In the genomic region with DNA sequence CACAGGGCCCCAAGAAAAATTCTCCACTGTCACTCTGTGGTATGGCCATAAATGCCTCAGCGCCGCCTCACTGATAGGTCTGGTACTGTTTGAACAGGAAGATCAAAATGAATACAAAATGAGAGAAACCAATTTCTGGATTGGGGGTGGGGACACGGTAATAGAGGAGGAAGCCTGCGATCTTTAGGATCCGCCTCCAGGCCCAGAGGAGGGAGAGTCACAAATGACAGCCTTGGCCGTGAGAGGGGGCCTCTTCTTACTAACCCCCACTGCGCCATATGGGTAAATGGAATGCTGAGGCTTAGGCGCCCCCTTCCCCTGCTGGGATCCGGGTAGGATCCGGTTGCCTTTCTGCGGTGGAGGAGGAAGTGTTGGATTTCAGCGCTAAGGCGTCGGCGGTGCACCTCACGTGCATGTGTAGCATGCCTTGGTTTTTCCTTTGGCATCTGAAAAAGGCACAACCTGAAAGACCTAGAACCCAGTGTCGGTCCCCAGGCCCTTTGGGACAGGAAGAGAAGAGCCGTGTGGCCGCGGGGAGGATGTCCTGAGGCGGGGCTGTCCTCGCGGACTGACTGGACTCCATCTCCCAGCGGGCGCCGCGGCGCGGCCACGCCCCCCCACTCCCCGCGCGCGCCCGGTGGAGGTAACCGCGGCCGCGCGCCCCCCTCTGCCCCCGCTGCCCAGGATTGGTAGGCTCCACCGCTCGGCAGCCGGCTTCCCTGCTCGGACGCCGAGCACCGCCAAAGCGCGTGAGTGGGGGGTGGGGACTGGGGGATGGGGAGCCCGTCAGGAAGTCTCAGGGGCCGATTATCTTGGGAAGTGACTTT, we compare ENCODE assay signal across 1 cellular context.
TF ChIP-seq lines count a peak whose summit lies in the region.

No MANE protein-coding gene starts in this region.

TF ChIP-seq in HepG2, 621 proteins besides CTCF, POLR2A, EP300 and RAD21 (continued from another document and continues in another):
- TF ChIP-seq MAX (IDR thresholded peaks at IDR 0.05) (peak; percentile 64), ATF1 (CRISPR knock-in tag; IDR thresholded peaks at IDR 0.05) (no peak), NFE2L2 (IDR thresholded peaks at IDR 0.05; ENCODE audit: low read length) (no peak), ZNF605 (CRISPR knock-in tag; IDR thresholded peaks at IDR 0.05) (peak; percentile 45; the same call in 1 of the 2 replicates), ZFP41 (CRISPR knock-in tag; IDR thresholded peaks at IDR 0.05; ENCODE audit: borderline replicate concordance) (no peak), FOXP4 (CRISPR knock-in tag; IDR thresholded peaks at IDR 0.05) (0 out of 2 replicates have a peak, but pooled peaks have one; percentile 16), MXD4 (CRISPR knock-in tag; IDR thresholded peaks at IDR 0.05) (no peak; the same call in 1 of the 2 replicates), ZNF746 (CRISPR knock-in tag; IDR thresholded peaks at IDR 0.05) (no peak), ARID5B (CRISPR knock-in tag; IDR thresholded peaks at IDR 0.05) (peak; percentile 13), ZFP82 (CRISPR knock-in tag; IDR thresholded peaks at IDR 0.05; ENCODE audit: borderline replicate concordance) (no peak), SSRP1 (CRISPR knock-in tag; IDR thresholded peaks at IDR 0.05) (0 out of 2 replicates have a peak, but pooled peaks have one; percentile 37), SIN3A (IDR thresholded peaks at IDR 0.05; ENCODE audit: borderline replicate concordance, low read depth, low read length) (no peak; the same call in 1 of the 2 replicates), KDM4B (CRISPR knock-in tag; IDR thresholded peaks at IDR 0.05) (no peak), PITX1 (CRISPR knock-in tag; IDR thresholded peaks at IDR 0.05) (peak; percentile 33; the same call in 1 of the 2 replicates), ZNF569 (CRISPR knock-in tag; IDR thresholded peaks at IDR 0.05; ENCODE audit: borderline replicate concordance) (no peak), JUN (CRISPR knock-in tag; IDR thresholded peaks at IDR 0.05) (no peak), ZNF777 (CRISPR knock-in tag; IDR thresholded peaks at IDR 0.05) (no peak), HMG20B (CRISPR knock-in tag; conservative IDR thresholded peaks at IDR 0.05) (no peak), NFKB2 (CRISPR knock-in tag; IDR thresholded peaks at IDR 0.05; ENCODE audit: borderline replicate concordance) (no peak; the same call in 1 of the 2 replicates), GZF1 (CRISPR knock-in tag; IDR thresholded peaks at IDR 0.05) (no peak), CENPT (CRISPR knock-in tag; IDR thresholded peaks at IDR 0.05; ENCODE audit: low read depth) (no peak), JARID2 (CRISPR knock-in tag; IDR thresholded peaks at IDR 0.05; ENCODE audit: insufficient replicate concordance) (peak; percentile 36), NFYC (CRISPR knock-in tag; IDR thresholded peaks at IDR 0.05) (no peak), GATAD2A (CRISPR knock-in tag; IDR thresholded peaks at IDR 0.05) (peak; percentile 56), ZNF10 (CRISPR knock-in tag; IDR thresholded peaks at IDR 0.05; ENCODE audit: borderline replicate concordance, low read depth) (no peak), ZBTB49 (CRISPR knock-in tag; IDR thresholded peaks at IDR 0.05; ENCODE audit: borderline replicate concordance) (no peak), DRAP1 (CRISPR knock-in tag; IDR thresholded peaks at IDR 0.05) (peak; percentile 84), ZNF644 (CRISPR knock-in tag; IDR thresholded peaks at IDR 0.05; ENCODE audit: low read depth) (no peak), HOXA9 (CRISPR knock-in tag; IDR thresholded peaks at IDR 0.05; ENCODE audit: borderline replicate concordance) (no peak), RXRA (CRISPR knock-in tag; IDR thresholded peaks at IDR 0.05) (no peak), SMC3 (IDR thresholded peaks at IDR 0.05; ENCODE audit: low read length) (no peak), AHR (CRISPR knock-in tag; IDR thresholded peaks at IDR 0.05) (no peak; the same call in 1 of the 2 replicates), ZNF614 (CRISPR knock-in tag; IDR thresholded peaks at IDR 0.05; ENCODE audit: borderline replicate concordance) (no peak), ISL2 (CRISPR knock-in tag; IDR thresholded peaks at IDR 0.05) (no peak), ZNF850 (CRISPR knock-in tag; conservative IDR thresholded peaks at IDR 0.05) (no peak), ZNF577 (CRISPR knock-in tag; IDR thresholded peaks at IDR 0.05; ENCODE audit: borderline replicate concordance, low read depth) (no peak), HNF4A (CRISPR knock-in tag; IDR thresholded peaks at IDR 0.05) (no peak)
- TF ChIP-seq, protein P1, sequence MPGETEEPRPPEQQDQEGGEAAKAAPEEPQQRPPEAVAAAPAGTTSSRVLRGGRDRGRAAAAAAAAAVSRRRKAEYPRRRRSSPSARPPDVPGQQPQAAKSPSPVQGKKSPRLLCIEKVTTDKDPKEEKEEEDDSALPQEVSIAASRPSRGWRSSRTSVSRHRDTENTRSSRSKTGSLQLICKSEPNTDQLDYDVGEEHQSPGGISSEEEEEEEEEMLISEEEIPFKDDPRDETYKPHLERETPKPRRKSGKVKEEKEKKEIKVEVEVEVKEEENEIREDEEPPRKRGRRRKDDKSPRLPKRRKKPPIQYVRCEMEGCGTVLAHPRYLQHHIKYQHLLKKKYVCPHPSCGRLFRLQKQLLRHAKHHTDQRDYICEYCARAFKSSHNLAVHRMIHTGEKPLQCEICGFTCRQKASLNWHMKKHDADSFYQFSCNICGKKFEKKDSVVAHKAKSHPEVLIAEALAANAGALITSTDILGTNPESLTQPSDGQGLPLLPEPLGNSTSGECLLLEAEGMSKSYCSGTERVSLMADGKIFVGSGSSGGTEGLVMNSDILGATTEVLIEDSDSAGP (CRISPR knock-in tag; IDR thresholded peaks at IDR 0.05; ENCODE audit: borderline replicate concordance) = peak; percentile 71
- TF ChIP-seq, protein P2, sequence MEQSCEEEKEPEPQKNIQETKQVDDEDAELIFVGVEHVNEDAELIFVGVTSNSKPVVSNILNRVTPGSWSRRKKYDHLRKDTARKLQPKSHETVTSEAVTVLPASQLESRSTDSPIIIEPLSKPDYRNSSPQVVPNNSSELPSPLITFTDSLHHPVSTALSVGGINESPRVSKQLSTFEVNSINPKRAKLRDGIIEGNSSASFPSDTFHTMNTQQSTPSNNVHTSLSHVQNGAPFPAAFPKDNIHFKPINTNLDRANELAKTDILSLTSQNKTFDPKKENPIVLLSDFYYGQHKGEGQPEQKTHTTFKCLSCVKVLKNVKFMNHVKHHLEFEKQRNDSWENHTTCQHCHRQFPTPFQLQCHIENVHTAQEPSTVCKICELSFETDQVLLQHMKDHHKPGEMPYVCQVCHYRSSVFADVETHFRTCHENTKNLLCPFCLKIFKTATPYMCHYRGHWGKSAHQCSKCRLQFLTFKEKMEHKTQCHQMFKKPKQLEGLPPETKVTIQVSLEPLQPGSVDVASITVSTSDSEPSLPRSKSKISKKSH (CRISPR knock-in tag; IDR thresholded peaks at IDR 0.05; ENCODE audit: borderline replicate concordance) = peak; percentile 83; the same call in 1 of the 2 replicates
- TF ChIP-seq, protein P3, sequence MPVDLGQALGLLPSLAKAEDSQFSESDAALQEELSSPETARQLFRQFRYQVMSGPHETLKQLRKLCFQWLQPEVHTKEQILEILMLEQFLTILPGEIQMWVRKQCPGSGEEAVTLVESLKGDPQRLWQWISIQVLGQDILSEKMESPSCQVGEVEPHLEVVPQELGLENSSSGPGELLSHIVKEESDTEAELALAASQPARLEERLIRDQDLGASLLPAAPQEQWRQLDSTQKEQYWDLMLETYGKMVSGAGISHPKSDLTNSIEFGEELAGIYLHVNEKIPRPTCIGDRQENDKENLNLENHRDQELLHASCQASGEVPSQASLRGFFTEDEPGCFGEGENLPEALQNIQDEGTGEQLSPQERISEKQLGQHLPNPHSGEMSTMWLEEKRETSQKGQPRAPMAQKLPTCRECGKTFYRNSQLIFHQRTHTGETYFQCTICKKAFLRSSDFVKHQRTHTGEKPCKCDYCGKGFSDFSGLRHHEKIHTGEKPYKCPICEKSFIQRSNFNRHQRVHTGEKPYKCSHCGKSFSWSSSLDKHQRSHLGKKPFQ (CRISPR knock-in tag; IDR thresholded peaks at IDR 0.05; ENCODE audit: insufficient replicate concordance) = no peak
- TF ChIP-seq, protein P4, sequence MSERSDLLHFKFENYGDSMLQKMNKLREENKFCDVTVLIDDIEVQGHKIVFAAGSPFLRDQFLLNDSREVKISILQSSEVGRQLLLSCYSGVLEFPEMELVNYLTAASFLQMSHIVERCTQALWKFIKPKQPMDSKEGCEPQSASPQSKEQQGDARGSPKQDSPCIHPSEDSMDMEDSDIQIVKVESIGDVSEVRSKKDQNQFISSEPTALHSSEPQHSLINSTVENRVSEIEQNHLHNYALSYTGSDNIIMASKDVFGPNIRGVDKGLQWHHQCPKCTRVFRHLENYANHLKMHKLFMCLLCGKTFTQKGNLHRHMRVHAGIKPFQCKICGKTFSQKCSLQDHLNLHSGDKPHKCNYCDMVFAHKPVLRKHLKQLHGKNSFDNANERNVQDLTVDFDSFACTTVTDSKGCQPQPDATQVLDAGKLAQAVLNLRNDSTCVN (CRISPR knock-in tag; IDR thresholded peaks at IDR 0.05; ENCODE audit: borderline replicate concordance) = 0 out of 2 replicates have a peak, but pooled peaks have one; percentile 65
- TF ChIP-seq, protein P5, sequence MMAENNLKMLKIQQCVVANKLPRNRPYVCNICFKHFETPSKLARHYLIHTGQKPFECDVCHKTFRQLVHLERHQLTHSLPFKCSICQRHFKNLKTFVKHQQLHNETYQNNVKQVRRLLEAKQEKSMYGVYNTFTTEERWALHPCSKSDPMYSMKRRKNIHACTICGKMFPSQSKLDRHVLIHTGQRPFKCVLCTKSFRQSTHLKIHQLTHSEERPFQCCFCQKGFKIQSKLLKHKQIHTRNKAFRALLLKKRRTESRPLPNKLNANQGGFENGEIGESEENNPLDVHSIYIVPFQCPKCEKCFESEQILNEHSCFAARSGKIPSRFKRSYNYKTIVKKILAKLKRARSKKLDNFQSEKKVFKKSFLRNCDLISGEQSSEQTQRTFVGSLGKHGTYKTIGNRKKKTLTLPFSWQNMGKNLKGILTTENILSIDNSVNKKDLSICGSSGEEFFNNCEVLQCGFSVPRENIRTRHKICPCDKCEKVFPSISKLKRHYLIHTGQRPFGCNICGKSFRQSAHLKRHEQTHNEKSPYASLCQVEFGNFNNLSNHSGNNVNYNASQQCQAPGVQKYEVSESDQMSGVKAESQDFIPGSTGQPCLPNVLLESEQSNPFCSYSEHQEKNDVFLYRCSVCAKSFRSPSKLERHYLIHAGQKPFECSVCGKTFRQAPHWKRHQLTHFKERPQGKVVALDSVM (CRISPR knock-in tag; IDR thresholded peaks at IDR 0.05) = 0 out of 2 replicates have a peak, but pooled peaks have one; percentile 8
